In genomic region chr11:2770556-2771301, GRCh38 we compare ENCODE assay signal across 13 cellular contexts.
DNase-seq lines count a peak whose midpoint lies in the region; ATAC-seq and TF ChIP-seq lines count a peak whose summit lies in the region.
"Had no signal": no experiment of that assay in that cellular context is flagged by ENCODE, and none has a peak within 500 bp of the region (broad histone marks: within the 10 kb centered on the region; RNA-seq: fewer than 3 reads in every experiment).

No MANE protein-coding gene starts in this region.

- H3K27me3 Mint-ChIP-seq in activated CD8-positive, alpha-beta memory T cell treated with anti-CD3 and anti-CD28 coated beads, Interleukin-2, amount 10 ng/mL, durations not matched to agents 7 days and 5 days, result peaks cover 19% of the 10 kb centered on the region
- H3K27me3 Mint-ChIP-seq: activated T-helper 17 cell treated with anti-CD3 and anti-CD28 coated beads, Interleukin-2, amount 50 U/mL, for 72 hours had no signal

- CTCF ChIA-PET in activated CD8-positive, alpha-beta memory T cell treated with anti-CD3 and anti-CD28 coated beads, Interleukin-2, amount 10 ng/mL, durations not matched to agents 7 days and 5 days (lab: Charles Lee), result no interaction called here

- H3K9me3 ChIP-seq in spleen, result no peaks in the 10 kb centered on the region
- H3K9me3 ChIP-seq: A549 had no signal

- H3K27ac ChIP-seq in spleen (no peak overlapping the region), brain microvascular endothelial cell (no peak overlapping the region)
- H3K27ac ChIP-seq: A549, HL-60 had no signal

- intact Hi-C loops in left colon (cut with DNase I, micrococcal nuclease), result no loop called here
- intact Hi-C loops in spleen (cut with DNase I; ENCODE audit: low total_unique reads), result no loop called here

- H3K9me3 Mint-ChIP-seq in activated CD8-positive, alpha-beta memory T cell treated with anti-CD3 and anti-CD28 coated beads, Interleukin-2, amount 10 ng/mL, durations not matched to agents 7 days and 5 days (ENCODE audit: low read depth), result no peaks in the 10 kb centered on the region
- H3K9me3 Mint-ChIP-seq: activated T-helper 17 cell treated with anti-CD3 and anti-CD28 coated beads, Interleukin-2, amount 50 U/mL, for 72 hours had no signal

- ATAC-seq in activated CD8-positive, alpha-beta memory T cell treated with anti-CD3 and anti-CD28 coated beads, Interleukin-2, amount 10 ng/mL, durations not matched to agents 7 days and 5 days, result no peak
- ATAC-seq in left colon, result peak; percentile 23
- ATAC-seq: A549; activated T-helper 17 cell treated with anti-CD3 and anti-CD28 coated beads, Interleukin-2, amount 50 U/mL, for 72 hours had no signal

- DNase-seq in activated CD4-positive, alpha-beta T cell treated with anti-CD3 and anti-CD28 coated beads for 48 hours, result peak; percentile 1
- DNase-seq in activated CD4-positive, alpha-beta T cell treated with anti-CD3 and anti-CD28 coated beads for 4 hours, result no peak
- peak; percentile 32 for DNase-seq in activated CD8-positive, alpha-beta memory T cell treated with anti-CD3 and anti-CD28 coated beads, Interleukin-2, amount 10 ng/mL, durations not matched to agents 7 days and 5 days
- DNase-seq in left colon (no peak), spleen (peak; percentile 60), brain microvascular endothelial cell (no peak), NCI-H345 treated with DMSO at 0.1 percent for 48 hours (lab: John Stamatoyannopoulos, UW; ENCODE audit: unreplicated experiment) (no peak), NCI-H226 (no peak)
- DNase-seq: NCI-H2107 had no signal

- peaks cover 0 to 44% (median 0%) of the 10 kb centered on the region in 6 donors for H3K36me3 ChIP-seq in spleen
- H3K36me3 ChIP-seq in brain microvascular endothelial cell (replicated peaks), result no peaks in the 10 kb centered on the region

- H3K27ac Mint-ChIP-seq in activated CD8-positive, alpha-beta memory T cell treated with anti-CD3 and anti-CD28 coated beads, Interleukin-2, amount 10 ng/mL, durations not matched to agents 7 days and 5 days, result no peak overlapping the region
- H3K27ac Mint-ChIP-seq: activated T-helper 17 cell treated with anti-CD3 and anti-CD28 coated beads, Interleukin-2, amount 50 U/mL, for 72 hours had no signal

- WGBS in spleen, 5 donors, result 87 to 99% (median 94%) methylated on average over 3 to 10 of the region's 10 CpGs

- no peak for TF ChIP-seq POLR2A in spleen (IDR thresholded peaks at IDR 0.05)

- peaks cover 17% of the 10 kb centered on the region for H3K4me1 Mint-ChIP-seq in activated CD8-positive, alpha-beta memory T cell treated with anti-CD3 and anti-CD28 coated beads, Interleukin-2, amount 10 ng/mL, durations not matched to agents 7 days and 5 days

- in situ Hi-C loops in brain microvascular endothelial cell (cut with HindIII; ENCODE audit: low pct_ligation_motif_present, low sequenced_read_pairs), result no loop called here

- H3K27me3 ChIP-seq in spleen (replicated peaks in 1 of 7) (no peaks in the 10 kb centered on the region), brain microvascular endothelial cell (replicated peaks) (peaks cover 3% of the 10 kb centered on the region)

- H3K4me3 ChIP-seq in spleen, result no peak overlapping the region
- no peak overlapping the region for H3K4me3 ChIP-seq in brain microvascular endothelial cell (ENCODE audit: low read depth, low read length)
- H3K4me3 ChIP-seq: A549 had no signal

- no peaks in the 10 kb centered on the region for H3K4me1 ChIP-seq in spleen
- H3K4me1 ChIP-seq: Caco-2 had no signal

- H3K4me3 Mint-ChIP-seq in activated CD8-positive, alpha-beta memory T cell treated with anti-CD3 and anti-CD28 coated beads, Interleukin-2, amount 10 ng/mL, durations not matched to agents 7 days and 5 days, result no peak overlapping the region
- H3K4me3 Mint-ChIP-seq: activated T-helper 17 cell treated with anti-CD3 and anti-CD28 coated beads, Interleukin-2, amount 50 U/mL, for 72 hours had no signal

- H3K36me3 Mint-ChIP-seq in activated CD8-positive, alpha-beta memory T cell treated with anti-CD3 and anti-CD28 coated beads, Interleukin-2, amount 10 ng/mL, durations not matched to agents 7 days and 5 days, result no peaks in the 10 kb centered on the region

- TF ChIP-seq CTCF in spleen (IDR thresholded peaks at IDR 0.05 in 8 of 11, conservative IDR thresholded peaks at IDR 0.05 in 3 of 11), result no peak
- no peak for TF ChIP-seq CTCF in brain microvascular endothelial cell (IDR thresholded peaks at IDR 0.05; ENCODE audit: low read depth, low read length, missing control alignments)

Comparison
In these comparisons a context has a peak if more than half of its experiments do, and no peak if none do; other contexts are left out.
1. DNase-seq: peak in activated CD4-positive, alpha-beta T cell treated with anti-CD3 and anti-CD28 coated beads for 48 hours (single experiment), activated CD8-positive, alpha-beta memory T cell treated with anti-CD3 and anti-CD28 coated beads, Interleukin-2, amount 10 ng/mL, durations not matched to agents 7 days and 5 days (single experiment) and spleen (single experiment); none in activated CD4-positive, alpha-beta T cell treated with anti-CD3 and anti-CD28 coated beads for 4 hours (0 of 2), left colon (0 of 2), brain microvascular endothelial cell (single experiment), NCI-H345 treated with DMSO at 0.1 percent for 48 hours (single experiment) and NCI-H226 (single experiment).